In genomic region chrX:38275615-38276014, GRCh38 we compare ENCODE assay signal across 1 cellular context.
TF ChIP-seq lines count a peak whose summit lies in the region.

No MANE protein-coding gene starts in this region.

TF ChIP-seq in K562, 482 proteins besides CTCF, POLR2A, EP300 and RAD21 (continued from another document):
- TF ChIP-seq MNT (conservative IDR thresholded peaks at IDR 0.05) (no peak), HOMEZ (CRISPR knock-in tag; IDR thresholded peaks at IDR 0.05) (no peak), FOSL1 (tag; conservative IDR thresholded peaks at IDR 0.05) (peak; percentile 45; the same call in 1 of the 2 replicates), NCOA1 (IDR thresholded peaks at IDR 0.05; ENCODE audit: low read depth) (no peak)
